Comparison of ENCODE assay signal across 14 cellular contexts in the genomic region with DNA sequence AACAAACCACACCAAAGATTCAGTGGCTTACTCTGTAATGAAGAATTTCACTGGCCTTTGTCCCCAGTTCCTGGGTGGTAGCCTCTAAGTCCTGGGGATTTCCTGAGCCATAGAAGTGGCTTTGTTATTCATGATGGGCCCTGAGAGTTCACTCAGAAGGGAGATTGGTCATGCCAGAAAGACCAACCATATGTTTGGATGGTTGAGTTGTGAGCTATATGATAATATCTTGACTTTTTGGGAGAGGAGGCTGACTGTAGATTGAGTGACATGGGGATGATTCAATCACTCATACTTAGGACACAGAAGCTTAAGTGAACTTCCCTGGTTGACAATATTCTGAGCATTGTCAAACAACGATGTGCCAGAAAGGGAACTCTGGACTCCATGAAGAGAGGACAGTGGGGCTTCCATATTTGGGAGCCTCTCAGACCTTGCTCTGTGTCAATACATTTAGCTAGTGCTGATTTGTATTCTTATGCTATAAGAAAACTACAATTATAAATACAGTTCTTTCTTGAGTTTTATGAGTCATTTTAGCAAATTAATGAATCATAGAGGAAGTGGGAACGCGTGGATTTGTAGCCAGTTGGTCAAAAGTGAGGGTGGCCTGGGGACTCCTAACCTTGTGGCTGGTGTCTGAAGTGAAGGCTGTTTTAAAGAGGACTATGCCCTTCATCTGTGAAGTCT.
DNase-seq lines count a peak whose midpoint lies in the region; ATAC-seq and TF ChIP-seq lines count a peak whose summit lies in the region.
"Had no signal": no experiment of that assay in that cellular context is flagged by ENCODE, and none has a peak within 500 bp of the region (broad histone marks: within the 10 kb centered on the region; RNA-seq: fewer than 3 reads in every experiment).

No MANE protein-coding gene starts in this region.

- DNase-seq in MCF 10A (ENCODE audit: unreplicated experiment) (peak; percentile 11), breast epithelium (ENCODE audit: low spot score in 2 of 2) (no peak), RWPE2 (ENCODE audit: low spot score) (no peak), foreskin keratinocyte (peak in 1 of 2 donors; percentile 22), SIG-M5 treated with dmso at 0.1 percent for 504 hours (lab: John Stamatoyannopoulos, UW; ENCODE audit: unreplicated experiment) (no peak), ascending aorta (ENCODE audit: low spot score in 2 of 2) (no peak)
- DNase-seq: CD4-positive, alpha-beta memory T cell; effector CD4-positive, alpha-beta T cell; NCI-H2081; NCI-H748 treated with DMSO at 0.1 percent for 48 hours; stimulated activated naive CD4-positive, alpha-beta T cell treated with Interleukin-2 at 50 U/mL for 16 hours had no signal

- H3K27ac ChIP-seq in breast epithelium (no peak overlapping the region), RWPE2 (ENCODE audit: poor library complexity, severe bottlenecking) (no peak overlapping the region), foreskin keratinocyte (no peak overlapping the region), ascending aorta (no peak overlapping the region)
- H3K27ac ChIP-seq: SK-N-MC had no signal

- POLR2A ChIA-PET in MCF 10A (lab: Yijun Ruan, JAX), result no interaction called here

- H3K27me3 ChIP-seq in breast epithelium (no peaks in the 10 kb centered on the region), RWPE2 (ENCODE audit: insufficient read depth, poor library complexity, severe bottlenecking) (no peaks in the 10 kb centered on the region), foreskin keratinocyte (no peaks in the 10 kb centered on the region), ascending aorta (no peaks in the 10 kb centered on the region)

- H3K4me1 ChIP-seq in breast epithelium, result no peaks in the 10 kb centered on the region
- peaks cover 8% of the 10 kb centered on the region for H3K4me1 ChIP-seq in RWPE2 (ENCODE audit: insufficient read depth, poor library complexity, severe bottlenecking)
- no peaks in the 10 kb centered on the region for H3K4me1 ChIP-seq in foreskin keratinocyte
- no peaks in the 10 kb centered on the region for H3K4me1 ChIP-seq in ascending aorta

- H3K9me3 Mint-ChIP-seq in MCF 10A (ENCODE audit: unreplicated experiment), result peaks cover 14% of the 10 kb centered on the region

- no peaks in the 10 kb centered on the region for H3K27me3 Mint-ChIP-seq in MCF 10A (ENCODE audit: insufficient read depth, unreplicated experiment)
- H3K27me3 Mint-ChIP-seq: CD4-positive, alpha-beta memory T cell had no signal

- H3K9me3 ChIP-seq in breast epithelium (peaks cover 7% of the 10 kb centered on the region in 2 donors), RWPE2 (ENCODE audit: severe bottlenecking) (peaks cover 4% of the 10 kb centered on the region), ascending aorta (no peaks in the 10 kb centered on the region)

- H3K27ac Mint-ChIP-seq in MCF 10A (ENCODE audit: low read depth, unreplicated experiment), result no peak overlapping the region
- H3K27ac Mint-ChIP-seq: CD4-positive, alpha-beta memory T cell had no signal

- H3K4me3 Mint-ChIP-seq in MCF 10A (ENCODE audit: unreplicated experiment), result no peak overlapping the region
- H3K4me3 Mint-ChIP-seq: CD4-positive, alpha-beta memory T cell had no signal

- H3K4me1 Mint-ChIP-seq in MCF 10A (ENCODE audit: insufficient read depth, unreplicated experiment), result peaks cover 5% of the 10 kb centered on the region
- H3K4me1 Mint-ChIP-seq: CD4-positive, alpha-beta memory T cell had no signal

- CTCF ChIA-PET in MCF 10A (lab: Yijun Ruan, JAX), result no interaction called here

- H3K4me3 ChIP-seq in breast epithelium (no peak overlapping the region), RWPE2 (ENCODE audit: severe bottlenecking) (no peak overlapping the region), ascending aorta (no peak overlapping the region)
- H3K4me3 ChIP-seq: SK-N-MC had no signal

- no peak for TF ChIP-seq POLR2A in breast epithelium (IDR thresholded peaks at IDR 0.05)

- H3K36me3 ChIP-seq in breast epithelium (no peaks in the 10 kb centered on the region), RWPE2 (ENCODE audit: low read depth) (no peaks in the 10 kb centered on the region), ascending aorta (no peaks in the 10 kb centered on the region)

- no TSS peak for BruUV-seq in MCF 10A (replicated peaks; lab: Mats Ljungman, UMichigan)

- TF ChIP-seq CTCF in MCF 10A (IDR thresholded peaks at IDR 0.05; ENCODE audit: unreplicated experiment) (no peak), breast epithelium (IDR thresholded peaks at IDR 0.05) (no peak), RWPE2 (IDR thresholded peaks at IDR 0.05; ENCODE audit: poor library complexity, severe bottlenecking) (no peak), foreskin keratinocyte (conservative IDR thresholded peaks at IDR 0.05) (no peak), ascending aorta (IDR thresholded peaks at IDR 0.05) (no peak)

- H3K36me3 Mint-ChIP-seq in MCF 10A (ENCODE audit: insufficient read depth, unreplicated experiment), result no peaks in the 10 kb centered on the region
- H3K36me3 Mint-ChIP-seq: CD4-positive, alpha-beta memory T cell had no signal

- intact Hi-C loops in MCF 10A (cut with micrococcal nuclease), result loop anchor here (10.0 kb wide), 1 partner anchor 60 kb away; no protein-coding TSS in a partner anchor
- intact Hi-C loops in breast epithelium (cut with DNase I; ENCODE audit: low total_unique reads), result no loop called here
- intact Hi-C loops in ascending aorta (cut with DNase I), result no loop called here

- peak; percentile 44; the same call in 2 of the 3 replicates for ATAC-seq in RWPE2 (ENCODE audit: low read depth)
- peak; percentile 58 for ATAC-seq in foreskin keratinocyte
- ATAC-seq in HG03521 (IDR thresholded peaks at IDR 0.05; ENCODE audit: unreplicated experiment), result no peak
- ATAC-seq in HG03039 (IDR thresholded peaks at IDR 0.05; ENCODE audit: unreplicated experiment), result no peak

Comparison
In these comparisons a context has a peak if more than half of its experiments do, and no peak if none do; other contexts are left out.
1. ATAC-seq: peak in RWPE2 (single experiment) and foreskin keratinocyte (single experiment); none in HG03521 (single experiment) and HG03039 (single experiment).